In genomic region chr7:124856299-124856888, GRCh38 we compare ENCODE assay signal across 9 cellular contexts.
A peak's percentile ranks its signal among the peaks of the same experiment; 100 is the strongest.
DNase-seq lines count a peak whose midpoint lies in the region; ATAC-seq and TF ChIP-seq lines count a peak whose summit lies in the region.
"Had no signal": no experiment of that assay in that cellular context is flagged by ENCODE, and none has a peak within 500 bp of the region (broad histone marks: within the 10 kb centered on the region; RNA-seq: fewer than 3 reads in every experiment).

No MANE protein-coding gene starts in this region.

- no peak overlapping the region for H3K4me3 Mint-ChIP-seq in GM23338
- H3K4me3 Mint-ChIP-seq: activated naive CD8-positive, alpha-beta T cell treated with anti-CD3 and anti-CD28 coated beads, Interleukin-2, amount 10 ng/mL, durations not matched to agents 7 days and 5 days had no signal

- H3K27ac Mint-ChIP-seq in GM23338 = no peak overlapping the region
- H3K27ac Mint-ChIP-seq: activated naive CD8-positive, alpha-beta T cell treated with anti-CD3 and anti-CD28 coated beads, Interleukin-2, amount 10 ng/mL, durations not matched to agents 7 days and 5 days had no signal

- no peaks in the 10 kb centered on the region for H3K27me3 ChIP-seq in GM23338 (ENCODE audit: insufficient read depth)
- no peaks in the 10 kb centered on the region for H3K27me3 ChIP-seq in WERI-Rb-1 (ENCODE audit: insufficient read depth, low read depth, severe bottlenecking)

- no peaks in the 10 kb centered on the region for H4K20me1 ChIP-seq in GM23338 (replicated peaks; ENCODE audit: insufficient read depth)

- H3K4me3 ChIP-seq in GM23338 (no peak overlapping the region), astrocyte of the cerebellum (ENCODE audit: low read depth, low read length) (no peak overlapping the region), WERI-Rb-1 (ENCODE audit: low read depth, low read length) (no peak overlapping the region)

- H3K9me3 Mint-ChIP-seq in GM23338 = peaks cover 12% of the 10 kb centered on the region; the same call in 2 of the 3 replicates
- H3K9me3 Mint-ChIP-seq: activated naive CD8-positive, alpha-beta T cell treated with anti-CD3 and anti-CD28 coated beads, Interleukin-2, amount 10 ng/mL, durations not matched to agents 7 days and 5 days had no signal

- in situ Hi-C loops in astrocyte of the cerebellum (cut with HindIII; ENCODE audit: low sequenced_read_pairs) = no loop called here

- H3K79me2 ChIP-seq in GM23338 (replicated peaks; ENCODE audit: insufficient read depth) = no peaks in the 10 kb centered on the region

- H3K27me3 Mint-ChIP-seq in GM23338 (ENCODE audit: insufficient read depth, low read depth, poor library complexity) = no peaks in the 10 kb centered on the region
- H3K27me3 Mint-ChIP-seq: activated naive CD8-positive, alpha-beta T cell treated with anti-CD3 and anti-CD28 coated beads, Interleukin-2, amount 10 ng/mL, durations not matched to agents 7 days and 5 days had no signal

- TF ChIP-seq CTCF in GM23338 (conservative IDR thresholded peaks at IDR 0.05; ENCODE audit: low read depth in 2 of 2) (peak in 1 of 2 experiments; percentile 87), astrocyte of the cerebellum (IDR thresholded peaks at IDR 0.05; ENCODE audit: low read depth, low read length, missing control alignments) (peak; percentile 43), WERI-Rb-1 (IDR thresholded peaks at IDR 0.05; ENCODE audit: low read depth, low read length) (no peak)

- ATAC-seq in GM23338 = no peak
- peak; percentile 74 for ATAC-seq in left lobe of liver
- no peak for ATAC-seq in GM19023 (IDR thresholded peaks at IDR 0.05; ENCODE audit: unreplicated experiment)

- H3K27ac ChIP-seq in GM23338 (ENCODE audit: low read depth) = no peak overlapping the region
- no peak overlapping the region for H3K27ac ChIP-seq in WERI-Rb-1

- no peaks in the 10 kb centered on the region for H3F3A ChIP-seq in GM23338 (replicated peaks; ENCODE audit: low read depth)

- peaks cover 19% of the 10 kb centered on the region; the same call in 2 of the 3 replicates for H3K36me3 Mint-ChIP-seq in GM23338 (ENCODE audit: low read depth)

- no peak overlapping the region for H2AFZ ChIP-seq in GM23338

- DNase-seq in DMS153 treated with DMSO at 0.1 percent for 48 hours (lab: John Stamatoyannopoulos, UW; ENCODE audit: unreplicated experiment) (peak; percentile 2), DMS153 (lab: John Stamatoyannopoulos, UW) (no peak), GM23338 (ENCODE audit: low spot score) (peak; percentile 67), NCI-H128 (lab: John Stamatoyannopoulos, UW; ENCODE audit: unreplicated experiment) (peak; percentile 8), astrocyte of the cerebellum (ENCODE audit: low read depth) (peak; percentile 24), left lobe of liver (ENCODE audit: low spot score) (no peak), WERI-Rb-1 (no peak)
- DNase-seq: activated naive CD8-positive, alpha-beta T cell treated with anti-CD3 and anti-CD28 coated beads, Interleukin-2, amount 10 ng/mL, durations not matched to agents 7 days and 5 days had no signal

- H3K4me1 Mint-ChIP-seq in GM23338 = no peaks in the 10 kb centered on the region
- H3K4me1 Mint-ChIP-seq: activated naive CD8-positive, alpha-beta T cell treated with anti-CD3 and anti-CD28 coated beads, Interleukin-2, amount 10 ng/mL, durations not matched to agents 7 days and 5 days had no signal

- no peaks in the 10 kb centered on the region for H3K36me3 ChIP-seq in GM23338 (ENCODE audit: insufficient read depth)
- H3K36me3 ChIP-seq in WERI-Rb-1 = peaks cover 7% of the 10 kb centered on the region

- H3K4me1 ChIP-seq in GM23338 (ENCODE audit: insufficient read depth) = no peaks in the 10 kb centered on the region

- H3K9me3 ChIP-seq in WERI-Rb-1 (ENCODE audit: severe bottlenecking) = no peaks in the 10 kb centered on the region

- H3K4me2 ChIP-seq in GM23338 = no peak overlapping the region

- no peaks in the 10 kb centered on the region for H3K9me2 ChIP-seq in GM23338 (ENCODE audit: insufficient read depth)

TF ChIP-seq in GM23338, 12 proteins besides CTCF, POLR2A, EP300 and RAD21:
- TF ChIP-seq ZNF114 (CRISPR knock-in tag; IDR thresholded peaks at IDR 0.05) (no peak), EZH2 (IDR thresholded peaks at IDR 0.05; ENCODE audit: low read depth, unreplicated experiment) (no peak), POLR2AphosphoS5 (IDR thresholded peaks at IDR 0.05; ENCODE audit: low read depth) (no peak)
TF ChIP-seq in GM23338: peak in this region for 0.

Comparison
In these comparisons a context has a peak if more than half of its experiments do, and no peak if none do; other contexts are left out.
1. DNase-seq: peak in DMS153 treated with DMSO at 0.1 percent for 48 hours (single experiment), GM23338 (single experiment), NCI-H128 (single experiment) and astrocyte of the cerebellum (single experiment); none in DMS153 (single experiment), left lobe of liver (single experiment) and WERI-Rb-1 (single experiment).